ENCODE assay signal across 21 cellular contexts in the genomic region with DNA sequence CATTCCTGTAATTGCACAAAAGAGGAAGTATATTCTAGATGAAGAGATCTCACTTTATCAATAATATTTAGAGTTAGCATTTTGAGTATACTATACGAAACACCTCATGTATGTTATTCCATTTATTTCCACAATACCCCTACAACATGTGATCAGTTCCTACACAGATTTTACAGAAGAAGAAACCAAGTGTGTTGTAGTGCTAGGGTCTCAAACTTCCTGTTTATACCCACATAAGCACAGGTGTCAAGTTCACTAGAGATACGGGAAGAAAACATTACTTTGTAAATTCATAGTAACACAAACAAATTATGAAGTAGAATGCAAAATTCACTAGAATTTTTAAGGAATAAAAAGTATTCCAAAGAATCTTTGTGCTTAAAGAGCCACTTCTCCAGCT.
"Had no signal": no experiment of that assay in that cellular context is flagged by ENCODE, and none has a peak within 500 bp of the region (broad histone marks: within the 10 kb centered on the region; RNA-seq: fewer than 3 reads in every experiment).

No MANE protein-coding gene starts in this region.

- ATAC-seq: left ventricle myocardium superior; lower lobe of right lung; natural killer cell treated with Interleukin-12 subunit alpha and Interleukin-12 subunit beta and Interleukin-15 and Interleukin-18, amount 100 ng/mL, for 72 hours; sciatic nerve; stimulated activated effector memory CD8-positive, alpha-beta T cell treated with anti-CD3 and anti-CD28 coated beads, Interleukin-12 subunit alpha, Interleukin-12 subunit beta, amount 100 ng/mL, for 72 hours had no signal

- H3K27ac ChIP-seq: lower lobe of right lung, neural progenitor cell, parathyroid adenoma, prostate gland, right atrium auricular region, stomach, thyroid gland, vagina had no signal

- H3K9me3 ChIP-seq: lower lobe of right lung, prostate gland, right atrium auricular region, stomach, thyroid gland, vagina had no signal

- H3K27me3 Mint-ChIP-seq: natural killer cell treated with Interleukin-12 subunit alpha and Interleukin-12 subunit beta and Interleukin-15 and Interleukin-18, amount 100 ng/mL, for 72 hours had no signal

- H3K9me3 Mint-ChIP-seq: natural killer cell treated with Interleukin-12 subunit alpha and Interleukin-12 subunit beta and Interleukin-15 and Interleukin-18, amount 100 ng/mL, for 72 hours; neural progenitor cell; stimulated activated effector memory CD8-positive, alpha-beta T cell treated with anti-CD3 and anti-CD28 coated beads, Interleukin-12 subunit alpha, Interleukin-12 subunit beta, amount 100 ng/mL, for 72 hours had no signal

- H3K27me3 ChIP-seq: dorsolateral prefrontal cortex, neural progenitor cell, right atrium auricular region, stomach, thyroid gland, vagina had no signal

- DNase-seq: dorsolateral prefrontal cortex; effector CD4-positive, alpha-beta T cell; hypothalamus; left ventricle myocardium superior; lower lobe of right lung; stimulated activated CD4-positive, alpha-beta T cell treated with anti-CD3 and anti-CD28 coated beads, Interleukin-12 subunit alpha, Interleukin-12 subunit beta, amount 100 ng/mL, for 4 hours; stimulated activated CD4-positive, alpha-beta T cell treated with anti-CD3 and anti-CD28 coated beads, Interleukin-1b, Interleukin-23, amount 100 ng/mL, for 48 hours; stimulated activated CD4-positive, alpha-beta T cell treated with anti-CD3 and anti-CD28 coated beads, Interleukin-4, amount 100 ng/mL, for 1 hour; stimulated activated naive CD4-positive, alpha-beta T cell treated with Interleukin-2 at 50 U/mL for 16 hours; stomach; thyroid gland; trophoblast cell had no signal

- H3K27ac Mint-ChIP-seq: natural killer cell treated with Interleukin-12 subunit alpha and Interleukin-12 subunit beta and Interleukin-15 and Interleukin-18, amount 100 ng/mL, for 72 hours; neural progenitor cell; stimulated activated effector memory CD8-positive, alpha-beta T cell treated with anti-CD3 and anti-CD28 coated beads, Interleukin-12 subunit alpha, Interleukin-12 subunit beta, amount 100 ng/mL, for 72 hours had no signal

- H3K36me3 ChIP-seq: neural progenitor cell, prostate gland had no signal

- H3K4me1 ChIP-seq: lower lobe of right lung, neural progenitor cell, prostate gland, stomach, thyroid gland had no signal

- H3K4me3 ChIP-seq: dorsolateral prefrontal cortex, lower lobe of right lung, neural progenitor cell, prostate gland, right atrium auricular region, smooth muscle cell, stomach, thyroid gland, vagina had no signal

- H3K36me3 Mint-ChIP-seq: natural killer cell treated with Interleukin-12 subunit alpha and Interleukin-12 subunit beta and Interleukin-15 and Interleukin-18, amount 100 ng/mL, for 72 hours had no signal

- H3K4me3 Mint-ChIP-seq: natural killer cell treated with Interleukin-12 subunit alpha and Interleukin-12 subunit beta and Interleukin-15 and Interleukin-18, amount 100 ng/mL, for 72 hours; neural progenitor cell; stimulated activated effector memory CD8-positive, alpha-beta T cell treated with anti-CD3 and anti-CD28 coated beads, Interleukin-12 subunit alpha, Interleukin-12 subunit beta, amount 100 ng/mL, for 72 hours had no signal
